In genomic region chr1:29166291-29166878, GRCh38 we compare ENCODE assay signal across 15 cellular contexts. TPM values are rescaled to one million over a fixed set of nuclear protein-coding genes. Genes with fewer than 3 reads are reported as not detected.
DNase-seq lines count a peak whose midpoint lies in the region; ATAC-seq, FAIRE-seq and TF ChIP-seq lines count a peak whose summit lies in the region.
"Had no signal": no experiment of that assay in that cellular context is flagged by ENCODE, and none has a peak within 500 bp of the region (broad histone marks: within the 10 kb centered on the region; RNA-seq: fewer than 3 reads in every experiment).

No MANE protein-coding gene starts in this region.

- peak; percentile 44; the same call in 1 of the 2 replicates for TF ChIP-seq POLR2A in GM12892 (IDR thresholded peaks at IDR 0.05; ENCODE audit: low read depth, low read length)

- H2AFZ ChIP-seq in neural progenitor cell (replicated peaks) = no peak overlapping the region

- H3K27ac ChIP-seq in neural progenitor cell = peak overlapping the region; percentile 34
- H3K27ac ChIP-seq in ascending aorta = no peak overlapping the region
- H3K27ac ChIP-seq: heart left ventricle had no signal

- H3K4me3 ChIP-seq in neural progenitor cell (no peak overlapping the region), ascending aorta (no peak overlapping the region)
- H3K4me3 ChIP-seq: heart left ventricle, Peyer's patch had no signal

- H3K79me2 ChIP-seq in neural progenitor cell (ENCODE audit: low read depth) = peaks cover 100% of the 10 kb centered on the region

- H3K4me1 ChIP-seq in neural progenitor cell (peaks cover 35% of the 10 kb centered on the region), ascending aorta (peaks cover 0 to 9% of the 10 kb centered on the region in 2 donors)

- H3K27me3 ChIP-seq in neural progenitor cell (no peaks in the 10 kb centered on the region), ascending aorta (no peaks in the 10 kb centered on the region)
- H3K27me3 ChIP-seq: heart left ventricle, Peyer's patch had no signal

- H3K36me3 Mint-ChIP-seq in T-helper 17 cell (ENCODE audit: low read depth) (peaks cover 2% of the 10 kb centered on the region), neural progenitor cell (peaks cover 29% of the 10 kb centered on the region)
- peaks cover 41% of the 10 kb centered on the region for H3K36me3 Mint-ChIP-seq in stimulated activated memory B cell treated with anti-CD40 and anti-IgM and Interleukin-4, amounts not matched to agents 10 μg/mL and 1 μg/mL and 100 μg/mL, for 72 hours

- peaks cover 7% of the 10 kb centered on the region for H3K36me3 ChIP-seq in neural progenitor cell
- peaks cover 18 to 39% of the 10 kb centered on the region in 2 donors for H3K36me3 ChIP-seq in ascending aorta

- H3K4me1 Mint-ChIP-seq in T-helper 17 cell = peaks cover 55% of the 10 kb centered on the region
- peaks cover 57% of the 10 kb centered on the region for H3K4me1 Mint-ChIP-seq in neural progenitor cell
- peaks cover 54% of the 10 kb centered on the region for H3K4me1 Mint-ChIP-seq in stimulated activated memory B cell treated with anti-CD40 and anti-IgM and Interleukin-4, amounts not matched to agents 10 μg/mL and 1 μg/mL and 100 μg/mL, for 72 hours

- no peaks in the 10 kb centered on the region for H3K9me3 ChIP-seq in T-helper 17 cell (ENCODE audit: control insufficient read depth, low read length, poor library complexity, severe bottlenecking)
- H3K9me3 ChIP-seq in neural progenitor cell (ENCODE audit: low read depth) = no peaks in the 10 kb centered on the region
- no peaks in the 10 kb centered on the region for H3K9me3 ChIP-seq in ascending aorta
- H3K9me3 ChIP-seq: heart left ventricle, Peyer's patch had no signal

- H3F3A ChIP-seq in neural progenitor cell (ENCODE audit: low read depth) = peaks cover 58% of the 10 kb centered on the region

- DNase-seq in GM12892 (ENCODE audit: insufficient read length) (no peak), T-helper 17 cell (no peak), glomerular visceral epithelial cell (ENCODE audit: extremely low spot score) (peak; percentile 33), neural progenitor cell (ENCODE audit: low spot score) (no peak), ascending aorta (ENCODE audit: low spot score in 2 of 2) (no peak), NCI-H524 treated with DMSO at 0.1 percent for 48 hours (lab: John Stamatoyannopoulos, UW) (no peak), globus pallidus (ENCODE audit: low spot score) (no peak)
- DNase-seq: anterior cingulate cortex; effector CD8-positive, alpha-beta T cell; heart left ventricle; NCI-H1092; NCI-H446 had no signal

- no peak overlapping the region for H3K4me2 ChIP-seq in neural progenitor cell

- H3K27ac Mint-ChIP-seq in T-helper 17 cell (peak overlapping the region; percentile 84), neural progenitor cell (no peak overlapping the region)
- no peak overlapping the region for H3K27ac Mint-ChIP-seq in stimulated activated memory B cell treated with anti-CD40 and anti-IgM and Interleukin-4, amounts not matched to agents 10 μg/mL and 1 μg/mL and 100 μg/mL, for 72 hours

- TF ChIP-seq CTCF in neural progenitor cell (IDR thresholded peaks at IDR 0.05) = no peak
- TF ChIP-seq CTCF in ascending aorta (IDR thresholded peaks at IDR 0.05) = no peak

- H3K4me3 Mint-ChIP-seq in T-helper 17 cell (peak overlapping the region; percentile 57), neural progenitor cell (no peak overlapping the region)
- H3K4me3 Mint-ChIP-seq in stimulated activated memory B cell treated with anti-CD40 and anti-IgM and Interleukin-4, amounts not matched to agents 10 μg/mL and 1 μg/mL and 100 μg/mL, for 72 hours = no peak overlapping the region

- H3K27me3 Mint-ChIP-seq in T-helper 17 cell (no peaks in the 10 kb centered on the region), neural progenitor cell (ENCODE audit: insufficient read depth, low read depth) (no peaks in the 10 kb centered on the region)
- H3K27me3 Mint-ChIP-seq in stimulated activated memory B cell treated with anti-CD40 and anti-IgM and Interleukin-4, amounts not matched to agents 10 μg/mL and 1 μg/mL and 100 μg/mL, for 72 hours = no peaks in the 10 kb centered on the region

- peaks cover 100% of the 10 kb centered on the region for H4K20me1 ChIP-seq in neural progenitor cell (ENCODE audit: low read depth)

- peak; percentile 36 for ATAC-seq in T-helper 17 cell
- no peak for ATAC-seq in stimulated activated memory B cell treated with anti-CD40 and anti-IgM and Interleukin-4, amounts not matched to agents 10 μg/mL and 1 μg/mL and 100 μg/mL, for 72 hours
- ATAC-seq: heart left ventricle, right cardiac atrium had no signal

- no peaks in the 10 kb centered on the region for H3K9me3 Mint-ChIP-seq in neural progenitor cell
- no peaks in the 10 kb centered on the region for H3K9me3 Mint-ChIP-seq in stimulated activated memory B cell treated with anti-CD40 and anti-IgM and Interleukin-4, amounts not matched to agents 10 μg/mL and 1 μg/mL and 100 μg/mL, for 72 hours

- no peak overlapping the region for H3K9ac ChIP-seq in neural progenitor cell

- intact Hi-C loops in ascending aorta (cut with DNase I) = no loop called here

- FAIRE-seq in GM12892 (lab: Jason Lieb, UNC) = no peak

RNA-seq across cellular contexts. Expression of gene SRSF4, which starts 15.3 kb away (rescaled TPM):
- 62.8 TPM for polyA plus RNA-seq in GM12892 (2012; ENCODE audit: missing spikeins)
- total RNA-seq in T-helper 17 cell (100 to 1,000 TPM in 1 of 2 donors, 10 to 100 TPM in 1; 88.8 to 103 TPM), neural progenitor cell (ENCODE audit: low replicate concordance) (73.2 and 82.2 TPM in 2 replicates), ascending aorta (49.1 TPM)

RNA-seq across cellular contexts. Expression of gene TMEM200B, which starts 42.7 kb away (rescaled TPM):
- polyA plus RNA-seq in GM12892 (2012; ENCODE audit: missing spikeins) = 0.11 TPM
- total RNA-seq in T-helper 17 cell (not detected), neural progenitor cell (ENCODE audit: low replicate concordance) (0.56 and 1.1 TPM in 2 replicates), ascending aorta (18.5 TPM)
